In genomic region chr12:115023898-115024297, GRCh38 we compare ENCODE assay signal across 21 cellular contexts.
A peak's percentile ranks its signal among the peaks of the same experiment; 100 is the strongest.
DNase-seq lines count a peak whose midpoint lies in the region; ATAC-seq and TF ChIP-seq lines count a peak whose summit lies in the region.
"Had no signal": no experiment of that assay in that cellular context is flagged by ENCODE, and none has a peak within 500 bp of the region (broad histone marks: within the 10 kb centered on the region; RNA-seq: fewer than 3 reads in every experiment).

No MANE protein-coding gene starts in this region.

- H3K4me1 ChIP-seq in endodermal cell (ENCODE audit: control insufficient read depth, insufficient read depth, low read length), result no peaks in the 10 kb centered on the region
- H3K4me1 ChIP-seq: SJCRH30 had no signal

- H3K27ac Mint-ChIP-seq in endodermal cell, result no peak overlapping the region
- H3K27ac Mint-ChIP-seq: B cell; CD8-positive, alpha-beta T cell had no signal

- no peaks in the 10 kb centered on the region for H3K36me3 Mint-ChIP-seq in endodermal cell (ENCODE audit: low read depth)
- H3K36me3 Mint-ChIP-seq: CD8-positive, alpha-beta T cell had no signal

- 88 to 96% methylated on average over 3 of the region's 3 CpGs for WGBS in endodermal cell (ENCODE audit: insufficient coverage in 1 of 2, insufficient read length in 1 of 2), 2 experiments

- no peak overlapping the region for H3K9ac ChIP-seq in endodermal cell (ENCODE audit: extremely low read depth, low read length, poor library complexity, severe bottlenecking)

- TF ChIP-seq CTCF in AG04450 (IDR thresholded peaks at IDR 0.05; ENCODE audit: low read depth, low read length) (no peak), endodermal cell (conservative IDR thresholded peaks at IDR 0.05) (no peak)

- ATAC-seq in HG03097 (IDR thresholded peaks at IDR 0.05; ENCODE audit: low FRiP score, unreplicated experiment), result no peak
- ATAC-seq: CD8-positive, alpha-beta T cell; SK-N-SH treated with all-trans-retinoic acid at 6 μM for 48 hours had no signal

- CTCF ChIA-PET in AG04450 (lab: Charles Lee), result interaction anchor here (0.6 to 0.7 kb wide), 2 partner anchors 45 to 111 kb away, joined by 3 to 4 read pairs; no protein-coding TSS in a partner anchor

- POLR2A ChIA-PET in AG04450 (lab: Yijun Ruan, JAX), result no interaction called here

- H3K4me1 Mint-ChIP-seq in endodermal cell, result no peaks in the 10 kb centered on the region
- H3K4me1 Mint-ChIP-seq: B cell had no signal

- H3K27me3 Mint-ChIP-seq in endodermal cell (ENCODE audit: insufficient read depth), result no peaks in the 10 kb centered on the region
- H3K27me3 Mint-ChIP-seq: B cell had no signal

- H3K36me3 ChIP-seq in endodermal cell (ENCODE audit: control insufficient read depth, insufficient read depth, low read length), result no peaks in the 10 kb centered on the region
- H3K36me3 ChIP-seq: SJCRH30 had no signal

- H3K4me3 ChIP-seq in AG04450 (ENCODE audit: low read depth, low read length), result no peak overlapping the region
- H3K4me3 ChIP-seq in endodermal cell (ENCODE audit: low read length), result no peak overlapping the region
- H3K4me3 ChIP-seq: SJCRH30 had no signal

- H3K9me3 ChIP-seq in AG04450 (ENCODE audit: control insufficient read depth, insufficient read depth, low read length) (no peaks in the 10 kb centered on the region; the same call in 1 of the 2 replicates), endodermal cell (ENCODE audit: control insufficient read depth, low read length) (no peaks in the 10 kb centered on the region)
- H3K9me3 ChIP-seq: SJCRH30 had no signal

- H3K27me3 ChIP-seq in AG04450 (ENCODE audit: control insufficient read depth, insufficient read depth, low read length) (no peaks in the 10 kb centered on the region), endodermal cell (ENCODE audit: control insufficient read depth, insufficient read depth, low read length, poor library complexity, severe bottlenecking) (no peaks in the 10 kb centered on the region)
- H3K27me3 ChIP-seq: SJCRH30 had no signal

- no peak overlapping the region for H3K4me3 Mint-ChIP-seq in endodermal cell
- H3K4me3 Mint-ChIP-seq: B cell; CD8-positive, alpha-beta T cell had no signal

- DNase-seq in AG04450 (ENCODE audit: low read depth, low spot score) (no peak), EH (ENCODE audit: low read depth) (peak; percentile 13), cerebellum (ENCODE audit: low spot score) (peak; percentile 3), myocyte (ENCODE audit: low read depth) (peak; percentile 11), NCI-H1930 (lab: John Stamatoyannopoulos, UW) (no peak), endodermal cell (no peak), GM19240 (ENCODE audit: insufficient read length, low spot score) (no peak)
- DNase-seq: CD8-positive, alpha-beta T cell; DMS79 treated with DMSO at 0.1 percent for 48 hours; Kasumi-1; NCI-H1092 treated with DMSO at 0.1 percent for 48 hours; NCI-H1436 treated with DMSO at 0.1 percent for 48 hours; NCI-H187 treated with DMSO at 0.1 percent for 48 hours; NCI-H2107; NCI-H524 treated with DMSO at 0.1 percent for 48 hours; NCI-H774 had no signal

- peaks cover 2% of the 10 kb centered on the region for H3K9me3 Mint-ChIP-seq in endodermal cell

- H3K27ac ChIP-seq in AG04450 (ENCODE audit: low read depth, low read length) (peak overlapping the region; percentile 41), endodermal cell (ENCODE audit: low read depth, low read length) (no peak overlapping the region)
- H3K27ac ChIP-seq: C4-2B, SJCRH30 had no signal

Comparison
In these comparisons a context has a peak if more than half of its experiments do, and no peak if none do; other contexts are left out.
1. DNase-seq: peak in EH (single experiment), cerebellum (single experiment) and myocyte (single experiment); none in AG04450 (single experiment), NCI-H1930 (0 of 2), endodermal cell (single experiment) and GM19240 (single experiment).